Comparison of ENCODE assay signal across 9 cellular contexts in genomic region chrX:39309018-39309620, GRCh38.
DNase-seq lines count a peak whose midpoint lies in the region; ATAC-seq and TF ChIP-seq lines count a peak whose summit lies in the region.
"Had no signal": no experiment of that assay in that cellular context is flagged by ENCODE, and none has a peak within 500 bp of the region (broad histone marks: within the 10 kb centered on the region; RNA-seq: fewer than 3 reads in every experiment).

No MANE protein-coding gene starts in this region.

- no peaks in the 10 kb centered on the region for H3K27me3 Mint-ChIP-seq in T-helper 1 cell treated with Interleukin-12 subunit alpha and Interleukin-12 subunit beta and Interleukin-4 antibody, amounts not matched to agents 30 μg/mL and 1 μg/mL, for 36 hours (ENCODE audit: low read depth)

- no peaks in the 10 kb centered on the region for H3K36me3 ChIP-seq in breast epithelium
- no peaks in the 10 kb centered on the region for H3K36me3 ChIP-seq in spleen
- H3K36me3 ChIP-seq in osteoblast (ENCODE audit: insufficient read depth, low read length), result no peaks in the 10 kb centered on the region
- H3K36me3 ChIP-seq in suprapubic skin, result no peaks in the 10 kb centered on the region

- H3K27me3 ChIP-seq in breast epithelium, result peaks cover 0 to 50% of the 10 kb centered on the region in 2 donors
- peaks cover 0 to 3% (median 0%) of the 10 kb centered on the region in 7 donors for H3K27me3 ChIP-seq in spleen (replicated peaks in 1 of 7)
- peaks cover 29% of the 10 kb centered on the region for H3K27me3 ChIP-seq in osteoblast (ENCODE audit: insufficient read depth, low read length)
- no peaks in the 10 kb centered on the region for H3K27me3 ChIP-seq in suprapubic skin

- H3K4me3 Mint-ChIP-seq in T-helper 1 cell treated with Interleukin-12 subunit alpha and Interleukin-12 subunit beta and Interleukin-4 antibody, amounts not matched to agents 30 μg/mL and 1 μg/mL, for 36 hours, result no peak overlapping the region

- peaks cover 4% of the 10 kb centered on the region for H4K20me1 ChIP-seq in osteoblast (ENCODE audit: insufficient read depth, low read length)

- 39 to 55% (median 44%) methylated on average over 4 to 6 of the region's 6 CpGs for WGBS in spleen, 5 donors
- 49% methylated on average over 4 of the region's 6 CpGs for whole genome bisulfite sequencing in suprapubic skin

- H3K79me2 ChIP-seq in osteoblast (ENCODE audit: insufficient read depth, low read length), result no peaks in the 10 kb centered on the region

- no peak for ATAC-seq in HG03108 (IDR thresholded peaks at IDR 0.05; ENCODE audit: unreplicated experiment)

- H3K4me2 ChIP-seq in osteoblast (ENCODE audit: insufficient read depth, low read length), result no peak overlapping the region

- peaks cover 12% of the 10 kb centered on the region for H3K36me3 Mint-ChIP-seq in T-helper 1 cell treated with Interleukin-12 subunit alpha and Interleukin-12 subunit beta and Interleukin-4 antibody, amounts not matched to agents 30 μg/mL and 1 μg/mL, for 36 hours (ENCODE audit: low read depth)

- no peak for TF ChIP-seq EP300 in suprapubic skin (IDR thresholded peaks at IDR 0.05)

- intact Hi-C loops in breast epithelium (cut with DNase I; ENCODE audit: low total_unique reads), result no loop called here
- intact Hi-C loops in spleen (cut with DNase I; ENCODE audit: low total_unique reads), result no loop called here

- H3K4me3 ChIP-seq in breast epithelium (no peak overlapping the region), spleen (no peak overlapping the region), osteoblast (ENCODE audit: insufficient read depth, low read length) (no peak overlapping the region), suprapubic skin (no peak overlapping the region)

- peaks cover 34% of the 10 kb centered on the region for H3K4me1 Mint-ChIP-seq in T-helper 1 cell treated with Interleukin-12 subunit alpha and Interleukin-12 subunit beta and Interleukin-4 antibody, amounts not matched to agents 30 μg/mL and 1 μg/mL, for 36 hours (ENCODE audit: low read depth)

- no peaks in the 10 kb centered on the region for H3K9me3 ChIP-seq in breast epithelium
- no peaks in the 10 kb centered on the region for H3K9me3 ChIP-seq in spleen
- H3K9me3 ChIP-seq in osteoblast (ENCODE audit: low read depth, low read length), result no peaks in the 10 kb centered on the region
- no peaks in the 10 kb centered on the region for H3K9me3 ChIP-seq in suprapubic skin

- TF ChIP-seq CTCF in breast epithelium (IDR thresholded peaks at IDR 0.05) (no peak), spleen (IDR thresholded peaks at IDR 0.05 in 8 of 11, conservative IDR thresholded peaks at IDR 0.05 in 3 of 11) (no peak), osteoblast (IDR thresholded peaks at IDR 0.05; ENCODE audit: extremely low read depth, low read depth, low read length) (no peak), suprapubic skin (IDR thresholded peaks at IDR 0.05) (no peak)

- no peaks in the 10 kb centered on the region for H3K4me1 ChIP-seq in breast epithelium
- H3K4me1 ChIP-seq in spleen, result peaks cover 0 to 34% (median 6%) of the 10 kb centered on the region in 6 donors
- no peaks in the 10 kb centered on the region for H3K4me1 ChIP-seq in osteoblast (ENCODE audit: insufficient read depth, low read length)
- H3K4me1 ChIP-seq in suprapubic skin, result peaks cover 8% of the 10 kb centered on the region

- peaks cover 3% of the 10 kb centered on the region for H3K9me3 Mint-ChIP-seq in T-helper 1 cell treated with Interleukin-12 subunit alpha and Interleukin-12 subunit beta and Interleukin-4 antibody, amounts not matched to agents 30 μg/mL and 1 μg/mL, for 36 hours

- peak overlapping the region; percentile 94 for H3K27ac Mint-ChIP-seq in T-helper 1 cell treated with Interleukin-12 subunit alpha and Interleukin-12 subunit beta and Interleukin-4 antibody, amounts not matched to agents 30 μg/mL and 1 μg/mL, for 36 hours

- no peak overlapping the region for H2AFZ ChIP-seq in osteoblast (ENCODE audit: low read length)

- TF ChIP-seq POLR2A in breast epithelium (IDR thresholded peaks at IDR 0.05) (no peak), spleen (IDR thresholded peaks at IDR 0.05) (no peak), suprapubic skin (IDR thresholded peaks at IDR 0.05) (no peak)

- H3K27ac ChIP-seq in breast epithelium (peak overlapping the region; percentile 15 to 19), spleen (peak overlapping the region in 6 of 8 donors; percentile 3 to 55 (median 50)), osteoblast (ENCODE audit: low read depth, low read length) (no peak overlapping the region), suprapubic skin (no peak overlapping the region)

- DNase-seq in EH (ENCODE audit: low read depth), result peak; percentile 13
- DNase-seq in breast epithelium (ENCODE audit: low spot score in 2 of 2), result peak in 1 of 2 donors; percentile 56
- no peak for DNase-seq in spleen
- DNase-seq in osteoblast (ENCODE audit: insufficient read length, low spot score, missing footprints), result no peak
- DNase-seq in GF-D8 (lab: John Stamatoyannopoulos, UW), result no peak
- DNase-seq in suprapubic skin (ENCODE audit: low spot score in 2 of 2), result no peak
- DNase-seq: NCI-H446 had no signal

Comparison
In these comparisons a context has a peak if more than half of its experiments do, and no peak if none do; other contexts are left out.
1. H3K27ac ChIP-seq: peak in breast epithelium (2 of 2) and spleen (6 of 8); none in osteoblast (single experiment) and suprapubic skin (single experiment).